In the genomic region with DNA sequence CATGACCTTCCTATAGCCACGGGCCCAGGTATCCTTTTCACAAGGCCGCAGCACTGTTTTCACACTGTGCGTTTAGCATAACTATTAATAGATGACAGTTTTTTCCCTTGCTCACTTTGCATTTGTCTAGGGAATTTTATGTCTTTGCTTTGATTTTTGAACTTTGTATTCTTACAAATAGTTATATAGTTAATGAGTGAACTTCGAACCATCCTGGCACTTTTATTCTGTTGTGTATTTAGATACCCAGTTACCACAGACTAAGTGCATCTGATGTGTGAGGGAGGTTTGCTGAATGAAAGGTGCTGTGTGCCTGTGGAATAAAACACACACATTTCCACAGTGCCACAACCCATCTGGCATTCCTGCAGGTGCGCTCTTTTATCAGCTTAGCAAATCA, we compare ENCODE assay signal across 22 cellular contexts. TPM values are rescaled to one million over a fixed set of nuclear protein-coding genes. Genes with fewer than 3 reads are reported as not detected.
DNase-seq lines count a peak whose midpoint lies in the region; ATAC-seq and TF ChIP-seq lines count a peak whose summit lies in the region.
"Had no signal": no experiment of that assay in that cellular context is flagged by ENCODE, and none has a peak within 500 bp of the region (broad histone marks: within the 10 kb centered on the region; RNA-seq: fewer than 3 reads in every experiment).

No MANE protein-coding gene starts in this region.

- peaks cover 83% of the 10 kb centered on the region for H3K4me1 ChIP-seq in RWPE2 (ENCODE audit: insufficient read depth, poor library complexity, severe bottlenecking)
- peaks cover 23 to 65% of the 10 kb centered on the region in 2 donors for H3K4me1 ChIP-seq in left lung
- peaks cover 29% of the 10 kb centered on the region for H3K4me1 ChIP-seq in OCI-LY7 (ENCODE audit: insufficient read depth, low read length, poor library complexity, severe bottlenecking)

- H3K27ac ChIP-seq in RWPE2 (ENCODE audit: poor library complexity, severe bottlenecking) (peak overlapping the region; percentile 98), left lung (peak overlapping the region; percentile 6 to 35), OCI-LY7 (ENCODE audit: low read depth, low read length, poor library complexity, severe bottlenecking) (no peak overlapping the region)
- H3K27ac ChIP-seq: ascending aorta, lower lobe of right lung had no signal

- no peak for ATAC-seq in activated naive CD8-positive, alpha-beta T cell treated with anti-CD3 and anti-CD28 coated beads, Interleukin-2, amount 50 U/mL, for 24 hours
- ATAC-seq in RWPE2 (ENCODE audit: low read depth) (no peak), left lung (no peak), HG03135 (IDR thresholded peaks at IDR 0.05; ENCODE audit: unreplicated experiment) (no peak)
- ATAC-seq: stimulated activated naive CD8-positive, alpha-beta T cell treated with anti-CD3 and anti-CD28 coated beads, Interleukin-15, Interleukin-2, amounts not matched to agents 100 U/mL and 50 U/mL, for 24 hours had no signal

- no peaks in the 10 kb centered on the region for H3K9me3 Mint-ChIP-seq in activated naive CD8-positive, alpha-beta T cell (ENCODE audit: low read depth)
- no peaks in the 10 kb centered on the region for H3K9me3 Mint-ChIP-seq in activated naive CD8-positive, alpha-beta T cell treated with anti-CD3 and anti-CD28 coated beads, Interleukin-2, amount 50 U/mL, for 24 hours
- H3K9me3 Mint-ChIP-seq in type B pancreatic cell: no peaks in the 10 kb centered on the region
- no peaks in the 10 kb centered on the region for H3K9me3 Mint-ChIP-seq in activated T-helper 1 cell treated with anti-CD3 and anti-CD28 coated beads, Interleukin-12 subunit alpha, Interleukin-12 subunit beta, Interleukin-2, Interleukin-4 antibody, amounts not matched to agents 30 ng/mL and 10 ng/mL and 1 ng/mL, durations not matched to agents 14 hours and 24 hours and 36 hours
- H3K9me3 Mint-ChIP-seq: activated naive CD4-positive, alpha-beta T cell treated with anti-CD3 and anti-CD28 coated beads, Interleukin-2, amount 50 U/mL, for 24 hours; central memory CD8-positive, alpha-beta T cell; neural progenitor cell had no signal

- POLR2A ChIA-PET in OCI-LY7 (lab: Charles Lee): interaction anchor here (0.5 kb wide), 1 partner anchor 113 kb away, joined by 3 read pairs; no protein-coding TSS in a partner anchor

- H3K36me3 Mint-ChIP-seq in activated naive CD8-positive, alpha-beta T cell: peaks cover 5% of the 10 kb centered on the region
- H3K36me3 Mint-ChIP-seq in activated naive CD8-positive, alpha-beta T cell treated with anti-CD3 and anti-CD28 coated beads, Interleukin-2, amount 50 U/mL, for 24 hours (ENCODE audit: low read depth): peaks cover 32% of the 10 kb centered on the region
- peaks cover 8% of the 10 kb centered on the region for H3K36me3 Mint-ChIP-seq in type B pancreatic cell
- peaks cover 25% of the 10 kb centered on the region for H3K36me3 Mint-ChIP-seq in activated T-helper 1 cell treated with anti-CD3 and anti-CD28 coated beads, Interleukin-12 subunit alpha, Interleukin-12 subunit beta, Interleukin-2, Interleukin-4 antibody, amounts not matched to agents 30 ng/mL and 10 ng/mL and 1 ng/mL, durations not matched to agents 14 hours and 24 hours and 36 hours (ENCODE audit: low read depth)

- intact Hi-C loops in left lung (cut with DNase I) (no loop called here), OCI-LY7 (cut with micrococcal nuclease; ENCODE audit: unreplicated experiment) (loop anchor here (5.0 kb wide), 1 partner anchor 235 kb away; no protein-coding TSS in a partner anchor)
- intact Hi-C loops in activated T-helper 1 cell treated with anti-CD3 and anti-CD28 coated beads, Interleukin-12 subunit alpha, Interleukin-12 subunit beta, Interleukin-2, Interleukin-4 antibody, amounts not matched to agents 30 ng/mL and 10 ng/mL and 1 ng/mL, durations not matched to agents 14 hours and 24 hours and 36 hours (cut with micrococcal nuclease): loop anchor here (5.0 to 10.0 kb wide), 2 partner anchors 35 to 462 kb away; no protein-coding TSS in a partner anchor

- no peaks in the 10 kb centered on the region for H3K27me3 Mint-ChIP-seq in activated naive CD8-positive, alpha-beta T cell
- H3K27me3 Mint-ChIP-seq in activated naive CD8-positive, alpha-beta T cell treated with anti-CD3 and anti-CD28 coated beads, Interleukin-2, amount 50 U/mL, for 24 hours: no peaks in the 10 kb centered on the region
- H3K27me3 Mint-ChIP-seq in type B pancreatic cell: no peaks in the 10 kb centered on the region
- H3K27me3 Mint-ChIP-seq in activated T-helper 1 cell treated with anti-CD3 and anti-CD28 coated beads, Interleukin-12 subunit alpha, Interleukin-12 subunit beta, Interleukin-2, Interleukin-4 antibody, amounts not matched to agents 30 ng/mL and 10 ng/mL and 1 ng/mL, durations not matched to agents 14 hours and 24 hours and 36 hours (ENCODE audit: insufficient read depth): no peaks in the 10 kb centered on the region
- H3K27me3 Mint-ChIP-seq: activated naive CD4-positive, alpha-beta T cell treated with anti-CD3 and anti-CD28 coated beads, Interleukin-2, amount 50 U/mL, for 24 hours; central memory CD8-positive, alpha-beta T cell had no signal

- peaks cover 51% of the 10 kb centered on the region for H3K4me1 Mint-ChIP-seq in activated naive CD8-positive, alpha-beta T cell (ENCODE audit: low read depth)
- H3K4me1 Mint-ChIP-seq in activated naive CD8-positive, alpha-beta T cell treated with anti-CD3 and anti-CD28 coated beads, Interleukin-2, amount 50 U/mL, for 24 hours: peaks cover 59% of the 10 kb centered on the region
- peaks cover 44% of the 10 kb centered on the region for H3K4me1 Mint-ChIP-seq in type B pancreatic cell (ENCODE audit: unreplicated experiment)
- H3K4me1 Mint-ChIP-seq in activated T-helper 1 cell treated with anti-CD3 and anti-CD28 coated beads, Interleukin-12 subunit alpha, Interleukin-12 subunit beta, Interleukin-2, Interleukin-4 antibody, amounts not matched to agents 30 ng/mL and 10 ng/mL and 1 ng/mL, durations not matched to agents 14 hours and 24 hours and 36 hours (ENCODE audit: low read depth): peaks cover 55% of the 10 kb centered on the region

- TF ChIP-seq CTCF in RWPE2 (IDR thresholded peaks at IDR 0.05; ENCODE audit: poor library complexity, severe bottlenecking) (no peak), left lung (IDR thresholded peaks at IDR 0.05) (no peak), type B pancreatic cell (conservative IDR thresholded peaks at IDR 0.05) (no peak), OCI-LY7 (conservative IDR thresholded peaks at IDR 0.05; ENCODE audit: low read length) (no peak)

- H3K9me3 ChIP-seq in RWPE2 (ENCODE audit: severe bottlenecking) (no peaks in the 10 kb centered on the region), left lung (no peaks in the 10 kb centered on the region), OCI-LY7 (ENCODE audit: low read length) (no peaks in the 10 kb centered on the region)
- H3K9me3 ChIP-seq: ascending aorta, BE2C, lower lobe of right lung, mucosa of descending colon, tibial nerve had no signal

- no peak overlapping the region for H3K4me2 ChIP-seq in OCI-LY7 (ENCODE audit: low read length)
- H3K4me2 ChIP-seq: neural progenitor cell had no signal

- H3K27ac Mint-ChIP-seq in activated naive CD8-positive, alpha-beta T cell: peak overlapping the region; percentile 16
- no peak overlapping the region for H3K27ac Mint-ChIP-seq in activated naive CD8-positive, alpha-beta T cell treated with anti-CD3 and anti-CD28 coated beads, Interleukin-2, amount 50 U/mL, for 24 hours
- H3K27ac Mint-ChIP-seq in type B pancreatic cell: peak overlapping the region; percentile 26
- H3K27ac Mint-ChIP-seq in activated T-helper 1 cell treated with anti-CD3 and anti-CD28 coated beads, Interleukin-12 subunit alpha, Interleukin-12 subunit beta, Interleukin-2, Interleukin-4 antibody, amounts not matched to agents 30 ng/mL and 10 ng/mL and 1 ng/mL, durations not matched to agents 14 hours and 24 hours and 36 hours: no peak overlapping the region
- H3K27ac Mint-ChIP-seq: activated naive CD4-positive, alpha-beta T cell treated with anti-CD3 and anti-CD28 coated beads, Interleukin-2, amount 50 U/mL, for 24 hours had no signal

- no TSS peak for BruUV-seq in OCI-LY7 (replicated peaks; lab: Mats Ljungman, UMichigan)

- DNase-seq in activated naive CD8-positive, alpha-beta T cell treated with anti-CD3 and anti-CD28 coated beads, Interleukin-2, amount 50 U/mL, for 24 hours: no peak
- DNase-seq in RWPE2 (ENCODE audit: low spot score): no peak
- no peak for DNase-seq in left lung
- no peak for DNase-seq in type B pancreatic cell (ENCODE audit: extremely low spot score, unreplicated experiment)
- no peak for DNase-seq in activated T-helper 1 cell treated with anti-CD3 and anti-CD28 coated beads, Interleukin-12 subunit alpha, Interleukin-12 subunit beta, Interleukin-2, Interleukin-4 antibody, amounts not matched to agents 30 ng/mL and 10 ng/mL and 1 ng/mL, durations not matched to agents 14 hours and 24 hours and 36 hours (ENCODE audit: low spot score)
- no peak for DNase-seq in OCI-LY7 (ENCODE audit: low spot score)
- DNase-seq: activated CD4-positive, alpha-beta T cell treated with anti-CD3 and anti-CD28 coated beads for 4 hours; BE2C; KBM-7; MV-4-11; NCI-H1694 treated with DMSO at 0.1 percent for 48 hours; stimulated activated CD4-positive, alpha-beta T cell treated with anti-CD3 and anti-CD28 coated beads, Interleukin-4, amount 100 ng/mL, for 1 hour; stimulated activated naive CD8-positive, alpha-beta T cell treated with anti-CD3 and anti-CD28 coated beads, Interleukin-15, Interleukin-2, amounts not matched to agents 100 U/mL and 50 U/mL, for 24 hours had no signal

- H3K27me3 ChIP-seq in RWPE2 (ENCODE audit: insufficient read depth, poor library complexity, severe bottlenecking) (no peaks in the 10 kb centered on the region), left lung (no peaks in the 10 kb centered on the region)
- H3K27me3 ChIP-seq: ascending aorta, BE2C, neural progenitor cell, tibial nerve had no signal

- peaks cover 68% of the 10 kb centered on the region for H3K79me2 ChIP-seq in OCI-LY7 (ENCODE audit: insufficient read depth, low read depth, low read length)

- H3K36me3 ChIP-seq in RWPE2 (ENCODE audit: low read depth): peaks cover 54% of the 10 kb centered on the region
- peaks cover 0 to 7% of the 10 kb centered on the region in 2 donors for H3K36me3 ChIP-seq in left lung
- H3K36me3 ChIP-seq in OCI-LY7 (ENCODE audit: insufficient read depth, low read length): peaks cover 75% of the 10 kb centered on the region

- H3K9me2 ChIP-seq in OCI-LY7 (ENCODE audit: insufficient read depth, low read length): no peaks in the 10 kb centered on the region

- H2AFZ ChIP-seq in OCI-LY7 (ENCODE audit: low read length): no peak overlapping the region
- H2AFZ ChIP-seq: neural progenitor cell had no signal

- CTCF ChIA-PET in OCI-LY7 (lab: Charles Lee; ENCODE audit: unreplicated experiment): no interaction called here

- no peak overlapping the region for H3K4me3 ChIP-seq in RWPE2 (ENCODE audit: severe bottlenecking)
- no peak overlapping the region for H3K4me3 ChIP-seq in left lung
- H3K4me3 ChIP-seq in OCI-LY7 (ENCODE audit: low read depth, low read length, poor library complexity, severe bottlenecking): no peak overlapping the region
- H3K4me3 ChIP-seq: ascending aorta, lower lobe of right lung, mucosa of descending colon, neural progenitor cell, tibial nerve had no signal

- H3K4me3 Mint-ChIP-seq in activated naive CD8-positive, alpha-beta T cell: no peak overlapping the region
- H3K4me3 Mint-ChIP-seq in activated naive CD8-positive, alpha-beta T cell treated with anti-CD3 and anti-CD28 coated beads, Interleukin-2, amount 50 U/mL, for 24 hours: no peak overlapping the region
- no peak overlapping the region for H3K4me3 Mint-ChIP-seq in type B pancreatic cell
- H3K4me3 Mint-ChIP-seq in activated T-helper 1 cell treated with anti-CD3 and anti-CD28 coated beads, Interleukin-12 subunit alpha, Interleukin-12 subunit beta, Interleukin-2, Interleukin-4 antibody, amounts not matched to agents 30 ng/mL and 10 ng/mL and 1 ng/mL, durations not matched to agents 14 hours and 24 hours and 36 hours: no peak overlapping the region
- H3K4me3 Mint-ChIP-seq: central memory CD8-positive, alpha-beta T cell; neural progenitor cell had no signal

- peaks cover 16% of the 10 kb centered on the region; the same call in 1 of the 2 replicates for H4K20me1 ChIP-seq in OCI-LY7 (ENCODE audit: insufficient read depth, low read length)

RNA-seq across cellular contexts. Expression of a gene that starts 37.4 kb away (rescaled TPM):
- total RNA-seq in left lung (10 to 100 TPM; 57.4 to 77.3 TPM), type B pancreatic cell (ENCODE audit: low replicate concordance) (97.7 and 110 TPM in 2 replicates), OCI-LY7 (2022) (134 and 135 TPM in 2 replicates)
- total RNA-seq in activated T-helper 1 cell treated with anti-CD3 and anti-CD28 coated beads, Interleukin-12 subunit alpha, Interleukin-12 subunit beta, Interleukin-2, Interleukin-4 antibody, amounts not matched to agents 30 ng/mL and 10 ng/mL and 1 ng/mL, durations not matched to agents 14 hours and 24 hours and 36 hours: 153 and 159 TPM in 2 replicates
- 65.9 and 69.8 TPM in 2 replicates for total RNA-seq in OCI-LY7 (2014; rRNA removed; shearing (Covaris generic))

Comparison
In these comparisons a context has a peak if more than half of its experiments do, and no peak if none do; other contexts are left out.
1. H3K27ac Mint-ChIP-seq: peak in activated naive CD8-positive, alpha-beta T cell (single experiment) and type B pancreatic cell (single experiment); none in activated naive CD8-positive, alpha-beta T cell treated with anti-CD3 and anti-CD28 coated beads, Interleukin-2, amount 50 U/mL, for 24 hours (single experiment) and activated T-helper 1 cell treated with anti-CD3 and anti-CD28 coated beads, Interleukin-12 subunit alpha, Interleukin-12 subunit beta, Interleukin-2, Interleukin-4 antibody, amounts not matched to agents 30 ng/mL and 10 ng/mL and 1 ng/mL, durations not matched to agents 14 hours and 24 hours and 36 hours (single experiment).
2. intact Hi-C loops: an anchor here in activated T-helper 1 cell treated with anti-CD3 and anti-CD28 coated beads, Interleukin-12 subunit alpha, Interleukin-12 subunit beta, Interleukin-2, Interleukin-4 antibody, amounts not matched to agents 30 ng/mL and 10 ng/mL and 1 ng/mL, durations not matched to agents 14 hours and 24 hours and 36 hours (5.0 to 10.0 kb wide) and OCI-LY7 (5.0 kb wide); none called in left lung.